8 cellular contexts compared by ENCODE assay signal in the genomic region with DNA sequence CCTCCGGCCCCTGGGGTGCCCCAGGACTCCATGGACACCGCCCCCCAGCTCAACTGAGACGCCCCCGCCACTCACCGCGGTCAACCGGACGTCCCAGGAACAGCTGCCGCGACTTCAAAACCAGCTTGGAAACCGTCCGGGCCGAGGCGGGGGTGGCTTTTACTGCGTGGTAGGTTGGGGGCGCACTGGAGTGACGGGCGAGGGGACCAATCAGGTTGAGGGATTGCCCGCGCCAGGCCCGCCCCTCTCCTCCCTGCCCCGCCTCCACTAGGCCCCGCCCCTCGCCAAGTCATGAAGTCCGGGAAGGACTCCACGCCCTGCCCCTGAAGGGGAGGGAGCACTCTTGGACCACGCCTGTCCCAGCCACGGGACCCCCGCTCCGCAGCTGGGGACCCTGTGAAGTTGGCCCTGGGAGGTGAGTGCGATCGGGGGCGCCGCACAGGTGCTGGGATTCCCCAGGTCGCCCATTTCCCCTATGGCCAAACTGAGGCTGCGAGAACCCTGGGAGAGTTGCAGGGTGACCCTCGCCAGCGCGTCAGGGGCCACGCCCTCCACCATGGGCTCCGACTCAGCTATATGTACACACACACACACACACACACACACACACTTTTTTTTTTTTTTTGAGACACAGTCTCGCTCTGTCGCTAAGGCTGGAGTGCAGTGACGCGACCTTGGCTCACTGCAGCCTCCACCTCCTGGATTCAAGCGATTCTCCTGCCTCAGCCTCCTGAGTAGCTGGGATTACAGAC. TPM values are rescaled to one million over a fixed set of nuclear protein-coding genes. Genes with fewer than 3 reads are reported as not detected.
DNase-seq lines count a peak whose midpoint lies in the region; ATAC-seq and TF ChIP-seq lines count a peak whose summit lies in the region.

A gene with protein sequence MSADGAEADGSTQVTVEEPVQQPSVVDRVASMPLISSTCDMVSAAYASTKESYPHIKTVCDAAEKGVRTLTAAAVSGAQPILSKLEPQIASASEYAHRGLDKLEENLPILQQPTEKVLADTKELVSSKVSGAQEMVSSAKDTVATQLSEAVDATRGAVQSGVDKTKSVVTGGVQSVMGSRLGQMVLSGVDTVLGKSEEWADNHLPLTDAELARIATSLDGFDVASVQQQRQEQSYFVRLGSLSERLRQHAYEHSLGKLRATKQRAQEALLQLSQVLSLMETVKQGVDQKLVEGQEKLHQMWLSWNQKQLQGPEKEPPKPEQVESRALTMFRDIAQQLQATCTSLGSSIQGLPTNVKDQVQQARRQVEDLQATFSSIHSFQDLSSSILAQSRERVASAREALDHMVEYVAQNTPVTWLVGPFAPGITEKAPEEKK (minus strand): TSS at position 134 of the 752 bp plus-strand sequence. CDS start 6,273 bp downstream, outside the sequence.

- no peaks in the 10 kb centered on the region for H3K36me3 Mint-ChIP-seq in T-helper 17 cell (ENCODE audit: low read depth)

- DNase-seq in DMS153 treated with DMSO at 0.1 percent for 48 hours (lab: John Stamatoyannopoulos, UW; ENCODE audit: unreplicated experiment) (peak; percentile 35), T-helper 17 cell (peak; percentile 81 to 87 (median 87)), amniotic stem cell (lab: John Stamatoyannopoulos, UW) (peak; percentile 93), left ventricle myocardium inferior (peak; percentile 98), prostate gland (ENCODE audit: low spot score) (peak; percentile 96), upper lobe of right lung (peak; percentile 98)

- WGBS in prostate gland = 9% methylated on average over 36 of the region's 46 CpGs

- H3K27me3 ChIP-seq in left ventricle myocardium inferior (ENCODE audit: low read depth) (no peaks in the 10 kb centered on the region), prostate gland (replicated peaks; ENCODE audit: insufficient read depth) (no peaks in the 10 kb centered on the region), upper lobe of right lung (no peaks in the 10 kb centered on the region)

- peak; percentile 87 for TF ChIP-seq POLR2A in prostate gland (IDR thresholded peaks at IDR 0.05)

- H3K27me3 Mint-ChIP-seq in T-helper 17 cell = no peaks in the 10 kb centered on the region

- H3K9me3 ChIP-seq in KOPT-K1 (ENCODE audit: insufficient read depth, low read length, poor library complexity, severe bottlenecking) = no peaks in the 10 kb centered on the region
- no peaks in the 10 kb centered on the region for H3K9me3 ChIP-seq in T-helper 17 cell (ENCODE audit: control insufficient read depth, low read length, poor library complexity, severe bottlenecking)
- no peaks in the 10 kb centered on the region for H3K9me3 ChIP-seq in left ventricle myocardium inferior (replicated peaks)
- no peaks in the 10 kb centered on the region for H3K9me3 ChIP-seq in prostate gland
- no peaks in the 10 kb centered on the region for H3K9me3 ChIP-seq in upper lobe of right lung

- no peaks in the 10 kb centered on the region for H3K36me3 ChIP-seq in KOPT-K1 (ENCODE audit: insufficient read depth, low read length)
- no peaks in the 10 kb centered on the region for H3K36me3 ChIP-seq in left ventricle myocardium inferior
- no peaks in the 10 kb centered on the region for H3K36me3 ChIP-seq in prostate gland
- H3K36me3 ChIP-seq in upper lobe of right lung = no peaks in the 10 kb centered on the region

- H3K4me3 Mint-ChIP-seq in T-helper 17 cell = peak within 1 kb of the TSS; percentile 90

- peak within 1 kb of the TSS; percentile 89 for H3K27ac Mint-ChIP-seq in T-helper 17 cell

- peaks cover 14% of the 10 kb centered on the region for H3K4me1 Mint-ChIP-seq in T-helper 17 cell

- H3K4me1 ChIP-seq in left ventricle myocardium inferior = peaks cover 20% of the 10 kb centered on the region
- no peaks in the 10 kb centered on the region for H3K4me1 ChIP-seq in prostate gland (replicated peaks)
- peaks cover 9% of the 10 kb centered on the region for H3K4me1 ChIP-seq in upper lobe of right lung

- H3K4me3 ChIP-seq in left ventricle myocardium inferior (peak within 1 kb of the TSS; percentile 94), prostate gland (peak within 1 kb of the TSS; percentile 67 to 72), upper lobe of right lung (peak within 1 kb of the TSS; percentile 87)

- peak within 1 kb of the TSS; percentile 78 for H3K27ac ChIP-seq in KOPT-K1 (ENCODE audit: low read depth, low read length, poor library complexity, severe bottlenecking)
- H3K27ac ChIP-seq in left ventricle myocardium inferior (replicated peaks) = peak within 1 kb of the TSS; percentile 86
- H3K27ac ChIP-seq in prostate gland = peak within 1 kb of the TSS; percentile 83 to 88
- H3K27ac ChIP-seq in upper lobe of right lung = peak within 1 kb of the TSS; percentile 86

- ATAC-seq in GM21619 (IDR thresholded peaks at IDR 0.05; ENCODE audit: unreplicated experiment) (peak; percentile 70), T-helper 17 cell (peak; percentile 94), upper lobe of right lung (peak; percentile 98)

- intact Hi-C loops in left ventricle myocardium inferior (cut with micrococcal nuclease) = no loop called here
- intact Hi-C loops in prostate gland (cut with DNase I) = no loop called here
- intact Hi-C loops in upper lobe of right lung (cut with DNase I) = no loop called here

- TF ChIP-seq CTCF in left ventricle myocardium inferior (IDR thresholded peaks at IDR 0.05; ENCODE audit: borderline replicate concordance) (no peak), prostate gland (IDR thresholded peaks at IDR 0.05) (no peak), upper lobe of right lung (IDR thresholded peaks at IDR 0.05) (no peak)

RNA-seq across cellular contexts. Expression of the gene that starts here (rescaled TPM):
- 10 to 100 TPM; 19.7 to 21.7 TPM for total RNA-seq in T-helper 17 cell
- total RNA-seq in left ventricle myocardium inferior = 26.7 TPM
- 10 to 100 TPM; 61.3 to 76.5 TPM for total RNA-seq in prostate gland
- total RNA-seq in upper lobe of right lung = 31.9 TPM

Comparison
In these comparisons a context has a peak if more than half of its experiments do, and no peak if none do; other contexts are left out.
1. Peak in every context shown above with its lines: DNase-seq, ATAC-seq, H3K4me3 ChIP-seq and H3K27ac ChIP-seq.
2. DNase-seq: peak in every context shown above with its lines; median percentile 98 in left ventricle myocardium inferior; 98 in upper lobe of right lung; 96 in prostate gland; 93 in amniotic stem cell; 87 in T-helper 17 cell; 35 in DMS153 treated with DMSO at 0.1 percent for 48 hours.